In the genomic region with DNA sequence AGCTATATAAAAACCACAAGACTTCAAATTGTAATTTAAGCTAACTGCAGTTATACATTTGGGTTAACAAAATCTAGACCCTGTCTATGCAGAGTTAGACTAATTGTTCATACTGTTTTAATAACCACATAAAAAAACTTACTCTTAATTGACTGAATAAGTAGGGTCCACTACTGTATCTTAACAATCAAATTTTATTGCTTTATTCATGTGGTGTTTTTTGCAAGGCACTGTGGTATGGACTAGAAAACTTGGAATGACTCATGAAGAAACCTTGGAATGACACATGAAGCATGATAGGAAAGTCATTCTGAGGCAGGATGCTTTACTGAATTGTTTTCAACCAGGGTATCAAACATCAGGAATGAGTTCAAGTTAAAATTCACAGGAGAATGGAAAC, we compare ENCODE assay signal across 10 cellular contexts. TPM values are rescaled to one million over a fixed set of nuclear protein-coding genes. Genes with fewer than 3 reads are reported as not detected.
DNase-seq lines count a peak whose midpoint lies in the region; ATAC-seq, FAIRE-seq and TF ChIP-seq lines count a peak whose summit lies in the region.
"Had no signal": no experiment of that assay in that cellular context is flagged by ENCODE, and none has a peak within 500 bp of the region (broad histone marks: within the 10 kb centered on the region; RNA-seq: fewer than 3 reads in every experiment).

No MANE protein-coding gene starts in this region.

- FAIRE-seq in pancreas (lab: Jason Lieb, UNC), result no peak

- CTCF ChIA-PET in PC-3 (lab: Charles Lee), result interaction anchor here (0.6 kb wide), 1 partner anchor 135 kb away, joined by 3 read pairs; no protein-coding TSS in a partner anchor

- TF ChIP-seq CTCF in PC-3 (conservative IDR thresholded peaks at IDR 0.05; ENCODE audit: low read depth, low read length), result no peak
- no peak for TF ChIP-seq CTCF in pancreas (IDR thresholded peaks at IDR 0.05)
- no peak for TF ChIP-seq CTCF in tibial artery (IDR thresholded peaks at IDR 0.05)

- H3K9ac ChIP-seq in PC-3 (ENCODE audit: low read length), result no peak overlapping the region

- DNase-seq in EL (peak; percentile 78), PC-3 (peak; percentile 81), dermis blood vessel endothelial cell (peak; percentile 44), pancreas (no peak), cerebellar cortex (ENCODE audit: low spot score) (no peak), tibial artery (no peak), globus pallidus (ENCODE audit: low spot score) (no peak)
- DNase-seq in stimulated activated CD4-positive, alpha-beta T cell treated with anti-CD3 and anti-CD28 coated beads, Interleukin-1b, Interleukin-23, amount 100 ng/mL, for 48 hours, result no peak
- DNase-seq: activated effector memory CD4-positive, alpha-beta T cell treated with anti-CD3 and anti-CD28 coated beads, Interleukin-2, amount 50 U/mL, for 16 hours; NCI-H2227 treated with DMSO at 0.1 percent for 48 hours had no signal

- ATAC-seq in PC-3 (peak; percentile 1; the same call in 1 of the 2 replicates), pancreas (no peak)

- POLR2A ChIA-PET in PC-3 (lab: Charles Lee; ENCODE audit: unreplicated experiment), result no interaction called here

- intact Hi-C loops in PC-3 (cut with micrococcal nuclease), result no loop called here
- intact Hi-C loops in pancreas (cut with DNase I), result no loop called here
- intact Hi-C loops in tibial artery (cut with DNase I; ENCODE audit: low total_unique reads), result no loop called here

- H3K9me3 ChIP-seq in PC-3 (ENCODE audit: low read length), result no peaks in the 10 kb centered on the region
- no peaks in the 10 kb centered on the region for H3K9me3 ChIP-seq in pancreas
- H3K9me3 ChIP-seq in tibial artery, result no peaks in the 10 kb centered on the region

- no peaks in the 10 kb centered on the region for H3K9me2 ChIP-seq in PC-3 (replicated peaks; ENCODE audit: low read length)

- BruUV-seq in PC-3 (replicated peaks; lab: Mats Ljungman, UMichigan), result no TSS peak

- H2AFZ ChIP-seq in PC-3 (ENCODE audit: low read length), result no peak overlapping the region

- H3K4me3 ChIP-seq in PC-3 (ENCODE audit: low read length) (peak overlapping the region; percentile 77), pancreas (peak overlapping the region in 3 of 4 donors; percentile 78 to 94 (median 89)), tibial artery (no peak overlapping the region)

- peaks cover 66% of the 10 kb centered on the region for H3K79me2 ChIP-seq in PC-3 (ENCODE audit: low read length)

- H4K20me1 ChIP-seq in PC-3 (ENCODE audit: low read length), result peaks cover 38% of the 10 kb centered on the region

- H3K36me3 ChIP-seq in PC-3 (ENCODE audit: low read depth, low read length), result peaks cover 29% of the 10 kb centered on the region
- H3K36me3 ChIP-seq in pancreas, result peaks cover 0 to 29% (median 0%) of the 10 kb centered on the region in 3 donors
- H3K36me3 ChIP-seq in tibial artery, result peaks cover 0 to 8% (median 5%) of the 10 kb centered on the region in 3 donors

- H3K27ac ChIP-seq in PC-3 (ENCODE audit: low read length) (peak overlapping the region; percentile 2; the same call in 1 of the 2 replicates), pancreas (peak overlapping the region in 1 of 4 donors; percentile 98), tibial artery (peak overlapping the region in 1 of 2 donors; percentile 98)

- H3K27me3 ChIP-seq in PC-3 (ENCODE audit: low read length) (no peaks in the 10 kb centered on the region), pancreas (no peaks in the 10 kb centered on the region), tibial artery (no peaks in the 10 kb centered on the region)

- peak overlapping the region; percentile 86 for H3K4me2 ChIP-seq in PC-3 (ENCODE audit: low read length)

- no peaks in the 10 kb centered on the region for H3F3A ChIP-seq in PC-3 (ENCODE audit: low read length, unreplicated experiment)

- H3K4me1 ChIP-seq in PC-3 (ENCODE audit: insufficient read depth, low read length) (peaks cover 28% of the 10 kb centered on the region), pancreas (peaks cover 38 to 53% (median 50%) of the 10 kb centered on the region in 3 donors), tibial artery (peaks cover 0 to 32% (median 27%) of the 10 kb centered on the region in 4 donors)

RNA-seq across cellular contexts. Expression of a gene that starts 2.3 kb away (rescaled TPM):
- total RNA-seq in PC-3 (2014; rRNA removed) (439 and 552 TPM in 2 replicates), dermis blood vessel endothelial cell (169 and 248 TPM in 2 replicates), pancreas (100 to 1,000 TPM; 113 to 197 (median 156) TPM)
- polyA plus RNA-seq in pancreas, result 10 to 100 TPM; 69.2 to 70.7 TPM

RNA-seq across cellular contexts. Expression of a gene that starts 2.5 kb away (rescaled TPM):
- 67.9 and 92.4 TPM in 2 replicates for total RNA-seq in PC-3 (2014; rRNA removed)
- 272 and 304 TPM in 2 replicates for total RNA-seq in dermis blood vessel endothelial cell
- 10 to 100 TPM; 51.6 to 89.1 (median 63.9) TPM for total RNA-seq in pancreas
- polyA plus RNA-seq in pancreas, result 10 to 100 TPM; 46.4 to 67.2 TPM

RNA-seq across cellular contexts. Expression of a gene that starts 59.1 kb away (rescaled TPM):
- total RNA-seq in PC-3 (2014; rRNA removed) (109 and 119 TPM in 2 replicates), dermis blood vessel endothelial cell (151 and 153 TPM in 2 replicates), pancreas (10 to 100 TPM; 29.0 to 56.9 (median 42.1) TPM)
- polyA plus RNA-seq in pancreas, result 10 to 100 TPM; 11.2 to 51.1 TPM

Comparison
In these comparisons a context has a peak if more than half of its experiments do, and no peak if none do; other contexts are left out.
1. DNase-seq: peak in EL (single experiment), PC-3 (single experiment) and dermis blood vessel endothelial cell (single experiment); none in pancreas (0 of 6), cerebellar cortex (single experiment), stimulated activated CD4-positive, alpha-beta T cell treated with anti-CD3 and anti-CD28 coated beads, Interleukin-1b, Interleukin-23, amount 100 ng/mL, for 48 hours (single experiment), tibial artery (0 of 2) and globus pallidus (single experiment).
2. H3K4me3 ChIP-seq: peak in PC-3 (single experiment) and pancreas (3 of 4); none in tibial artery (0 of 2).